In genomic region chr7:106060394-106060920, GRCh38 we compare ENCODE assay signal across 25 cellular contexts. TPM values are rescaled to one million over a fixed set of nuclear protein-coding genes. Genes with fewer than 3 reads are reported as not detected.
DNase-seq lines count a peak whose midpoint lies in the region; ATAC-seq and TF ChIP-seq lines count a peak whose summit lies in the region.
"Had no signal": no experiment of that assay in that cellular context is flagged by ENCODE, and none has a peak within 500 bp of the region (broad histone marks: within the 10 kb centered on the region; RNA-seq: fewer than 3 reads in every experiment).

No MANE protein-coding gene starts in this region.

- peak overlapping the region; percentile 89 for H3K4me2 ChIP-seq in DOHH2 (ENCODE audit: low read length)

- H3F3A ChIP-seq in DOHH2 (ENCODE audit: control insufficient read depth, insufficient read depth), result peaks cover 68% of the 10 kb centered on the region

- H3K36me3 ChIP-seq in DOHH2 (ENCODE audit: control insufficient read depth, low read length) (peaks cover 32% of the 10 kb centered on the region), esophagus squamous epithelium (no peaks in the 10 kb centered on the region), spleen (no peaks in the 10 kb centered on the region), heart right ventricle (no peaks in the 10 kb centered on the region)
- H3K36me3 ChIP-seq: lower lobe of right lung, MG63, SJCRH30, uterus, WERI-Rb-1 had no signal

- H3K9me2 ChIP-seq in DOHH2 (replicated peaks; ENCODE audit: control insufficient read depth, low read length), result no peaks in the 10 kb centered on the region

- no peak for DNase-seq in RWPE1 (ENCODE audit: low spot score)
- no peak for DNase-seq in esophagus squamous epithelium (lab: John Stamatoyannopoulos, UW)
- no peak for DNase-seq in spleen
- DNase-seq in heart right ventricle, result no peak
- DNase-seq in UCSD-AML1 (lab: John Stamatoyannopoulos, UW; ENCODE audit: unreplicated experiment), result no peak
- DNase-seq: ACHN; activated CD4-positive, alpha-beta T cell treated with anti-CD3 and anti-CD28 coated beads, Interleukin-2, amount 10 ng/mL, durations not matched to agents 24 days and 14 days; activated naive CD4-positive, alpha-beta T cell; activated T-cell treated with anti-CD3 and anti-CD28 coated beads, Interleukin-2, amount 50 U/mL, for 72 hours; dermis blood vessel endothelial cell; KG1; lower lobe of right lung; MG63; mucosa of descending colon; NCI-H1105; NCI-H187; NCI-H2171; SJCRH30; stimulated activated naive CD8-positive, alpha-beta T cell treated with anti-CD3 and anti-CD28 coated beads, Interleukin-15, Interleukin-2, amounts not matched to agents 100 U/mL and 50 U/mL, for 24 hours; T1000; WERI-Rb-1 had no signal

- TF ChIP-seq POLR2A in esophagus squamous epithelium (IDR thresholded peaks at IDR 0.05), result no peak
- TF ChIP-seq POLR2A in spleen (IDR thresholded peaks at IDR 0.05), result no peak

- TF ChIP-seq CTCF in DOHH2 (IDR thresholded peaks at IDR 0.05; ENCODE audit: low read depth, low read length, poor library complexity, severe bottlenecking) (no peak), RWPE1 (conservative IDR thresholded peaks at IDR 0.05; ENCODE audit: low read depth) (no peak), esophagus squamous epithelium (IDR thresholded peaks at IDR 0.05) (no peak), spleen (IDR thresholded peaks at IDR 0.05 in 8 of 11, conservative IDR thresholded peaks at IDR 0.05 in 3 of 11) (no peak), heart right ventricle (IDR thresholded peaks at IDR 0.05) (no peak)

- peaks cover 8% of the 10 kb centered on the region for H3K79me2 ChIP-seq in DOHH2 (ENCODE audit: control insufficient read depth, low read length)

- CTCF ChIA-PET in RWPE1 (lab: Yijun Ruan, JAX), result interaction anchor here (1.1 kb wide), 1 partner anchor 11 kb away, joined by 3 read pairs; no protein-coding TSS in a partner anchor

- ATAC-seq in heart right ventricle (no peak), GM19328 (IDR thresholded peaks at IDR 0.05; ENCODE audit: unreplicated experiment) (no peak)
- ATAC-seq: activated T-cell treated with anti-CD3 and anti-CD28 coated beads, Interleukin-2, amount 50 U/mL, for 72 hours; lower lobe of right lung; mucosa of descending colon; natural killer cell treated with Interleukin-12 subunit alpha and Interleukin-12 subunit beta and Interleukin-15 and Interleukin-18, amount 100 ng/mL, for 72 hours; stimulated activated naive CD8-positive, alpha-beta T cell treated with anti-CD3 and anti-CD28 coated beads, Interleukin-15, Interleukin-2, amounts not matched to agents 100 U/mL and 50 U/mL, for 24 hours had no signal

- H4K20me1 ChIP-seq in DOHH2 (ENCODE audit: control insufficient read depth, insufficient read depth, low read depth, low read length), result no peaks in the 10 kb centered on the region

- H3K9me3 ChIP-seq in DOHH2 (ENCODE audit: control insufficient read depth, insufficient read depth, low read length) (peaks cover 18% of the 10 kb centered on the region), esophagus squamous epithelium (no peaks in the 10 kb centered on the region), spleen (no peaks in the 10 kb centered on the region), heart right ventricle (no peaks in the 10 kb centered on the region)
- H3K9me3 ChIP-seq: lower lobe of right lung, MG63, mucosa of descending colon, SJCRH30, uterus had no signal

- H3K27me3 ChIP-seq in DOHH2 (ENCODE audit: control insufficient read depth, low read length), result no peaks in the 10 kb centered on the region
- no peaks in the 10 kb centered on the region for H3K27me3 ChIP-seq in esophagus squamous epithelium
- no peaks in the 10 kb centered on the region for H3K27me3 ChIP-seq in spleen (replicated peaks in 1 of 7)
- no peaks in the 10 kb centered on the region for H3K27me3 ChIP-seq in heart right ventricle
- H3K27me3 ChIP-seq: MG63, uterus had no signal

- H3K4me1 ChIP-seq in DOHH2 (ENCODE audit: control insufficient read depth, low read length), result peaks cover 96% of the 10 kb centered on the region
- H3K4me1 ChIP-seq in esophagus squamous epithelium, result peaks cover 56 to 92% (median 77%) of the 10 kb centered on the region in 3 donors
- H3K4me1 ChIP-seq in spleen, result peaks cover 33 to 90% (median 81%) of the 10 kb centered on the region in 6 donors
- H3K4me1 ChIP-seq in heart right ventricle, result peaks cover 3 to 46% (median 24%) of the 10 kb centered on the region in 9 donors

- peak overlapping the region; percentile 56 for H3K4me3 ChIP-seq in DOHH2 (ENCODE audit: low read length)
- H3K4me3 ChIP-seq in esophagus squamous epithelium, result no peak overlapping the region
- no peak overlapping the region for H3K4me3 ChIP-seq in spleen
- no peak overlapping the region for H3K4me3 ChIP-seq in heart right ventricle
- H3K4me3 ChIP-seq: lower lobe of right lung, MG63, mucosa of descending colon, SJCRH30, uterus had no signal

- POLR2A ChIA-PET in RWPE1 (lab: Yijun Ruan, JAX; ENCODE audit: low non-redundant PET), result no interaction called here

- H3K27ac ChIP-seq in DOHH2 (ENCODE audit: low read depth, low read length) (peak overlapping the region; percentile 97), RWPE1 (peak overlapping the region; percentile 95), esophagus squamous epithelium (peak overlapping the region; percentile 80 to 91 (median 84)), spleen (peak overlapping the region in 5 of 8 donors; percentile 54 to 86 (median 78)), heart right ventricle (no peak overlapping the region)
- H3K27ac ChIP-seq: lower lobe of right lung, SJCRH30, uterus, WERI-Rb-1 had no signal

- 33 to 57% methylated on average over 2 to 5 of the region's 7 CpGs for WGBS in esophagus squamous epithelium, 2 donors
- WGBS in spleen, 5 donors, result 82 to 99% (median 95%) methylated on average over 5 to 7 of the region's 7 CpGs
- WGBS in heart right ventricle, 2 donors, result 95 to 96% methylated on average over 7 of the region's 7 CpGs

- intact Hi-C loops in esophagus squamous epithelium (cut with DNase I), result loop anchor here (10.0 kb wide), 1 partner anchor 54 kb away; the partner anchor contains the start of gene SYPL1
- intact Hi-C loops in spleen (cut with DNase I; ENCODE audit: low total_unique reads), result no loop called here
- intact Hi-C loops in heart right ventricle (cut with DNase I), result loop anchor here in 1 of 10 donors (10.0 kb wide), 1 partner anchor 54 kb away; the partner anchor contains the start of gene SYPL1

RNA-seq across cellular contexts. Expression of gene SYPL1, which starts 51.7 kb away (rescaled TPM):
- total RNA-seq in esophagus squamous epithelium (100 to 1,000 TPM; 105 to 170 (median 148) TPM), spleen (100 to 1,000 TPM in 2 of 7 donors, 10 to 100 TPM in 5; 72.8 to 113 (median 95.3) TPM), heart right ventricle (100 to 1,000 TPM in 1 of 10 donors, 10 to 100 TPM in 9; 63.9 to 121 (median 80.9) TPM)
- polyA plus RNA-seq in spleen (10 to 100 TPM; 49.9 to 79.0 (median 67.3) TPM), heart right ventricle (10 to 100 TPM; 58.5 to 59.9 TPM)

Comparison
In these comparisons a context has a peak if more than half of its experiments do, and no peak if none do; other contexts are left out.
1. H3K27ac ChIP-seq: peak in DOHH2 (single experiment), RWPE1 (single experiment), esophagus squamous epithelium (4 of 4) and spleen (5 of 8); none in heart right ventricle (0 of 10).